In the genomic region with DNA sequence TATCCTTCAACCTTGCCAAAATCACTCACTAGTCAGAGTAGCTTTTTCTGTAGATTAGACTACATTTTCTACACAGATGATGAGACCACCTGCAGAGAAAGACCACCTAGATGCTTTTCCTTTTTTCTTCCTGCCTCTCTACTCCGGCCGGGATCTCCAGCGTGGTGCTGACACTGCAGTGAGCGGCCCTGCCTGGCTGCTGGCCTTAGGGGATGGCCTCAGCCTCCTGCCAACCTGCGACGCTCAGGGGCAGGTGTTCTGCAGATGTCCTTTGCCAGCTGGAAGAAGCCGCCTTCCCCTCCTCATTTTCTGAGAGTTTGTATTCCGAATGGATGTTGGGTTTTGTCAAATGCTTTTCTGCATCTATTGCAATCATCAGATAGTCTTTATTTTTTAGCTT, we compare ENCODE assay signal across 2 cellular contexts.
TF ChIP-seq lines count a peak whose summit lies in the region.

No MANE protein-coding gene starts in this region.

TF ChIP-seq in SK-N-SH, 30 proteins besides CTCF, POLR2A, EP300 and RAD21 (continued from another document):
- TF ChIP-seq POLR2AphosphoS5 (IDR thresholded peaks at IDR 0.05; ENCODE audit: low read depth, low read length) (no peak), MEF2A (IDR thresholded peaks at IDR 0.05; ENCODE audit: borderline replicate concordance, low read depth) (no peak), TAF1 (IDR thresholded peaks at IDR 0.05; ENCODE audit: borderline replicate concordance, low read depth, low read length) (no peak), FOSL2 (IDR thresholded peaks at IDR 0.05; ENCODE audit: borderline replicate concordance, low read depth) (no peak), TCF12 (IDR thresholded peaks at IDR 0.05) (no peak), MXI1 (IDR thresholded peaks at IDR 0.05; ENCODE audit: low read depth, low read length) (no peak), FOXM1 (IDR thresholded peaks at IDR 0.05; ENCODE audit: low read depth) (no peak), ELF1 (IDR thresholded peaks at IDR 0.05) (no peak), RFX5 (IDR thresholded peaks at IDR 0.05; ENCODE audit: low read length) (no peak), SIN3A (IDR thresholded peaks at IDR 0.05; ENCODE audit: borderline replicate concordance, low read depth, low read length) (no peak), NRF1 (IDR thresholded peaks at IDR 0.05; ENCODE audit: low read depth, low read length) (no peak), JUND (IDR thresholded peaks at IDR 0.05) (no peak), TEAD4 (IDR thresholded peaks at IDR 0.05; ENCODE audit: borderline replicate concordance, insufficient read depth) (no peak)
- TF ChIP-seq, protein P1, sequence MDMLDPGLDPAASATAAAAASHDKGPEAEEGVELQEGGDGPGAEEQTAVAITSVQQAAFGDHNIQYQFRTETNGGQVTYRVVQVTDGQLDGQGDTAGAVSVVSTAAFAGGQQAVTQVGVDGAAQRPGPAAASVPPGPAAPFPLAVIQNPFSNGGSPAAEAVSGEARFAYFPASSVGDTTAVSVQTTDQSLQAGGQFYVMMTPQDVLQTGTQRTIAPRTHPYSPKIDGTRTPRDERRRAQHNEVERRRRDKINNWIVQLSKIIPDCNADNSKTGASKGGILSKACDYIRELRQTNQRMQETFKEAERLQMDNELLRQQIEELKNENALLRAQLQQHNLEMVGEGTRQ (IDR thresholded peaks at IDR 0.05; ENCODE audit: borderline replicate concordance, low read depth, low read length): no peak
- TF ChIP-seq, protein P2, sequence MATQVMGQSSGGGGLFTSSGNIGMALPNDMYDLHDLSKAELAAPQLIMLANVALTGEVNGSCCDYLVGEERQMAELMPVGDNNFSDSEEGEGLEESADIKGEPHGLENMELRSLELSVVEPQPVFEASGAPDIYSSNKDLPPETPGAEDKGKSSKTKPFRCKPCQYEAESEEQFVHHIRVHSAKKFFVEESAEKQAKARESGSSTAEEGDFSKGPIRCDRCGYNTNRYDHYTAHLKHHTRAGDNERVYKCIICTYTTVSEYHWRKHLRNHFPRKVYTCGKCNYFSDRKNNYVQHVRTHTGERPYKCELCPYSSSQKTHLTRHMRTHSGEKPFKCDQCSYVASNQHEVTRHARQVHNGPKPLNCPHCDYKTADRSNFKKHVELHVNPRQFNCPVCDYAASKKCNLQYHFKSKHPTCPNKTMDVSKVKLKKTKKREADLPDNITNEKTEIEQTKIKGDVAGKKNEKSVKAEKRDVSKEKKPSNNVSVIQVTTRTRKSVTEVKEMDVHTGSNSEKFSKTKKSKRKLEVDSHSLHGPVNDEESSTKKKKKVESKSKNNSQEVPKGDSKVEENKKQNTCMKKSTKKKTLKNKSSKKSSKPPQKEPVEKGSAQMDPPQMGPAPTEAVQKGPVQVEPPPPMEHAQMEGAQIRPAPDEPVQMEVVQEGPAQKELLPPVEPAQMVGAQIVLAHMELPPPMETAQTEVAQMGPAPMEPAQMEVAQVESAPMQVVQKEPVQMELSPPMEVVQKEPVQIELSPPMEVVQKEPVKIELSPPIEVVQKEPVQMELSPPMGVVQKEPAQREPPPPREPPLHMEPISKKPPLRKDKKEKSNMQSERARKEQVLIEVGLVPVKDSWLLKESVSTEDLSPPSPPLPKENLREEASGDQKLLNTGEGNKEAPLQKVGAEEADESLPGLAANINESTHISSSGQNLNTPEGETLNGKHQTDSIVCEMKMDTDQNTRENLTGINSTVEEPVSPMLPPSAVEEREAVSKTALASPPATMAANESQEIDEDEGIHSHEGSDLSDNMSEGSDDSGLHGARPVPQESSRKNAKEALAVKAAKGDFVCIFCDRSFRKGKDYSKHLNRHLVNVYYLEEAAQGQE (IDR thresholded peaks at IDR 0.05; ENCODE audit: low read depth, low read length): no peak
- TF ChIP-seq, protein P3, sequence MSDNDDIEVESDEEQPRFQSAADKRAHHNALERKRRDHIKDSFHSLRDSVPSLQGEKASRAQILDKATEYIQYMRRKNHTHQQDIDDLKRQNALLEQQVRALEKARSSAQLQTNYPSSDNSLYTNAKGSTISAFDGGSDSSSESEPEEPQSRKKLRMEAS (IDR thresholded peaks at IDR 0.05; ENCODE audit: low read depth): no peak
- TF ChIP-seq, protein P4, sequence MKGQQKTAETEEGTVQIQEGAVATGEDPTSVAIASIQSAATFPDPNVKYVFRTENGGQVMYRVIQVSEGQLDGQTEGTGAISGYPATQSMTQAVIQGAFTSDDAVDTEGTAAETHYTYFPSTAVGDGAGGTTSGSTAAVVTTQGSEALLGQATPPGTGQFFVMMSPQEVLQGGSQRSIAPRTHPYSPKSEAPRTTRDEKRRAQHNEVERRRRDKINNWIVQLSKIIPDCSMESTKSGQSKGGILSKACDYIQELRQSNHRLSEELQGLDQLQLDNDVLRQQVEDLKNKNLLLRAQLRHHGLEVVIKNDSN (IDR thresholded peaks at IDR 0.05; ENCODE audit: borderline replicate concordance, low read depth): no peak
- TF ChIP-seq, protein P5, sequence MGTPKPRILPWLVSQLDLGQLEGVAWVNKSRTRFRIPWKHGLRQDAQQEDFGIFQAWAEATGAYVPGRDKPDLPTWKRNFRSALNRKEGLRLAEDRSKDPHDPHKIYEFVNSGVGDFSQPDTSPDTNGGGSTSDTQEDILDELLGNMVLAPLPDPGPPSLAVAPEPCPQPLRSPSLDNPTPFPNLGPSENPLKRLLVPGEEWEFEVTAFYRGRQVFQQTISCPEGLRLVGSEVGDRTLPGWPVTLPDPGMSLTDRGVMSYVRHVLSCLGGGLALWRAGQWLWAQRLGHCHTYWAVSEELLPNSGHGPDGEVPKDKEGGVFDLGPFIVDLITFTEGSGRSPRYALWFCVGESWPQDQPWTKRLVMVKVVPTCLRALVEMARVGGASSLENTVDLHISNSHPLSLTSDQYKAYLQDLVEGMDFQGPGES (IDR thresholded peaks at IDR 0.05; ENCODE audit: low read depth, low read length): no peak

TF ChIP-seq in SK-N-SH treated with all-trans-retinoic acid at 6 μM for 48 hours, 23 proteins besides CTCF, POLR2A, EP300 and RAD21 (continued from another document):
- TF ChIP-seq, protein P6, sequence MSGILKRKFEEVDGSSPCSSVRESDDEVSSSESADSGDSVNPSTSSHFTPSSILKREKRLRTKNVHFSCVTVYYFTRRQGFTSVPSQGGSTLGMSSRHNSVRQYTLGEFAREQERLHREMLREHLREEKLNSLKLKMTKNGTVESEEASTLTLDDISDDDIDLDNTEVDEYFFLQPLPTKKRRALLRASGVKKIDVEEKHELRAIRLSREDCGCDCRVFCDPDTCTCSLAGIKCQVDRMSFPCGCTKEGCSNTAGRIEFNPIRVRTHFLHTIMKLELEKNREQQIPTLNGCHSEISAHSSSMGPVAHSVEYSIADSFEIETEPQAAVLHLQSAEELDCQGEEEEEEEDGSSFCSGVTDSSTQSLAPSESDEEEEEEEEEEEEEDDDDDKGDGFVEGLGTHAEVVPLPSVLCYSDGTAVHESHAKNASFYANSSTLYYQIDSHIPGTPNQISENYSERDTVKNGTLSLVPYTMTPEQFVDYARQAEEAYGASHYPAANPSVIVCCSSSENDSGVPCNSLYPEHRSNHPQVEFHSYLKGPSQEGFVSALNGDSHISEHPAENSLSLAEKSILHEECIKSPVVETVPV (CRISPR knock-in tag; IDR thresholded peaks at IDR 0.05): no peak
- TF ChIP-seq ZNF8 (CRISPR knock-in tag; IDR thresholded peaks at IDR 0.05) (no peak), OSR1 (CRISPR knock-in tag; IDR thresholded peaks at IDR 0.05) (no peak), GLIS3 (CRISPR knock-in tag; IDR thresholded peaks at IDR 0.05) (no peak), BACH2 (CRISPR knock-in tag; IDR thresholded peaks at IDR 0.05; ENCODE audit: borderline replicate concordance) (no peak), ZFP30 (CRISPR knock-in tag; IDR thresholded peaks at IDR 0.05) (no peak), ZNF70 (CRISPR knock-in tag; IDR thresholded peaks at IDR 0.05) (no peak), ZC3H10 (CRISPR knock-in tag; IDR thresholded peaks at IDR 0.05) (no peak), RARB (CRISPR knock-in tag; IDR thresholded peaks at IDR 0.05) (no peak), ZNF565 (CRISPR knock-in tag; conservative IDR thresholded peaks at IDR 0.05; ENCODE audit: low read depth) (no peak), TOX (CRISPR knock-in tag; IDR thresholded peaks at IDR 0.05; ENCODE audit: borderline replicate concordance) (no peak), TCF4 (CRISPR knock-in tag; IDR thresholded peaks at IDR 0.05; ENCODE audit: borderline replicate concordance) (no peak), ZFP3 (CRISPR knock-in tag; IDR thresholded peaks at IDR 0.05) (no peak), SNAI2 (CRISPR knock-in tag; IDR thresholded peaks at IDR 0.05) (no peak), ESRRG (CRISPR knock-in tag; IDR thresholded peaks at IDR 0.05) (no peak)
- TF ChIP-seq, protein P7, sequence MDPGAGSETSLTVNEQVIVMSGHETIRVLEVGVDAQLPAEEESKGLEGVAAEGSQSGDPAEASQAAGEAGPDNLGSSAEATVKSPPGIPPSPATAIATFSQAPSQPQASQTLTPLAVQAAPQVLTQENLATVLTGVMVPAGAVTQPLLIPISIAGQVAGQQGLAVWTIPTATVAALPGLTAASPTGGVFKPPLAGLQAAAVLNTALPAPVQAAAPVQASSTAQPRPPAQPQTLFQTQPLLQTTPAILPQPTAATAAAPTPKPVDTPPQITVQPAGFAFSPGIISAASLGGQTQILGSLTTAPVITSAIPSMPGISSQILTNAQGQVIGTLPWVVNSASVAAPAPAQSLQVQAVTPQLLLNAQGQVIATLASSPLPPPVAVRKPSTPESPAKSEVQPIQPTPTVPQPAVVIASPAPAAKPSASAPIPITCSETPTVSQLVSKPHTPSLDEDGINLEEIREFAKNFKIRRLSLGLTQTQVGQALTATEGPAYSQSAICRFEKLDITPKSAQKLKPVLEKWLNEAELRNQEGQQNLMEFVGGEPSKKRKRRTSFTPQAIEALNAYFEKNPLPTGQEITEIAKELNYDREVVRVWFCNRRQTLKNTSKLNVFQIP (CRISPR knock-in tag; IDR thresholded peaks at IDR 0.05; ENCODE audit: borderline replicate concordance, low read depth): no peak
- TF ChIP-seq, protein P8, sequence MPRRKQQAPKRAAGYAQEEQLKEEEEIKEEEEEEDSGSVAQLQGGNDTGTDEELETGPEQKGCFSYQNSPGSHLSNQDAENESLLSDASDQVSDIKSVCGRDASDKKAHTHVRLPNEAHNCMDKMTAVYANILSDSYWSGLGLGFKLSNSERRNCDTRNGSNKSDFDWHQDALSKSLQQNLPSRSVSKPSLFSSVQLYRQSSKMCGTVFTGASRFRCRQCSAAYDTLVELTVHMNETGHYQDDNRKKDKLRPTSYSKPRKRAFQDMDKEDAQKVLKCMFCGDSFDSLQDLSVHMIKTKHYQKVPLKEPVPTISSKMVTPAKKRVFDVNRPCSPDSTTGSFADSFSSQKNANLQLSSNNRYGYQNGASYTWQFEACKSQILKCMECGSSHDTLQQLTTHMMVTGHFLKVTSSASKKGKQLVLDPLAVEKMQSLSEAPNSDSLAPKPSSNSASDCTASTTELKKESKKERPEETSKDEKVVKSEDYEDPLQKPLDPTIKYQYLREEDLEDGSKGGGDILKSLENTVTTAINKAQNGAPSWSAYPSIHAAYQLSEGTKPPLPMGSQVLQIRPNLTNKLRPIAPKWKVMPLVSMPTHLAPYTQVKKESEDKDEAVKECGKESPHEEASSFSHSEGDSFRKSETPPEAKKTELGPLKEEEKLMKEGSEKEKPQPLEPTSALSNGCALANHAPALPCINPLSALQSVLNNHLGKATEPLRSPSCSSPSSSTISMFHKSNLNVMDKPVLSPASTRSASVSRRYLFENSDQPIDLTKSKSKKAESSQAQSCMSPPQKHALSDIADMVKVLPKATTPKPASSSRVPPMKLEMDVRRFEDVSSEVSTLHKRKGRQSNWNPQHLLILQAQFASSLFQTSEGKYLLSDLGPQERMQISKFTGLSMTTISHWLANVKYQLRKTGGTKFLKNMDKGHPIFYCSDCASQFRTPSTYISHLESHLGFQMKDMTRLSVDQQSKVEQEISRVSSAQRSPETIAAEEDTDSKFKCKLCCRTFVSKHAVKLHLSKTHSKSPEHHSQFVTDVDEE (CRISPR knock-in tag; IDR thresholded peaks at IDR 0.05): no peak
- TF ChIP-seq, protein P9, sequence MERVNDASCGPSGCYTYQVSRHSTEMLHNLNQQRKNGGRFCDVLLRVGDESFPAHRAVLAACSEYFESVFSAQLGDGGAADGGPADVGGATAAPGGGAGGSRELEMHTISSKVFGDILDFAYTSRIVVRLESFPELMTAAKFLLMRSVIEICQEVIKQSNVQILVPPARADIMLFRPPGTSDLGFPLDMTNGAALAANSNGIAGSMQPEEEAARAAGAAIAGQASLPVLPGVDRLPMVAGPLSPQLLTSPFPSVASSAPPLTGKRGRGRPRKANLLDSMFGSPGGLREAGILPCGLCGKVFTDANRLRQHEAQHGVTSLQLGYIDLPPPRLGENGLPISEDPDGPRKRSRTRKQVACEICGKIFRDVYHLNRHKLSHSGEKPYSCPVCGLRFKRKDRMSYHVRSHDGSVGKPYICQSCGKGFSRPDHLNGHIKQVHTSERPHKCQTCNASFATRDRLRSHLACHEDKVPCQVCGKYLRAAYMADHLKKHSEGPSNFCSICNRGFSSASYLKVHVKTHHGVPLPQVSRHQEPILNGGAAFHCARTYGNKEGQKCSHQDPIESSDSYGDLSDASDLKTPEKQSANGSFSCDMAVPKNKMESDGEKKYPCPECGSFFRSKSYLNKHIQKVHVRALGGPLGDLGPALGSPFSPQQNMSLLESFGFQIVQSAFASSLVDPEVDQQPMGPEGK (CRISPR knock-in tag; IDR thresholded peaks at IDR 0.05; ENCODE audit: borderline replicate concordance): no peak
- TF ChIP-seq, protein P10, sequence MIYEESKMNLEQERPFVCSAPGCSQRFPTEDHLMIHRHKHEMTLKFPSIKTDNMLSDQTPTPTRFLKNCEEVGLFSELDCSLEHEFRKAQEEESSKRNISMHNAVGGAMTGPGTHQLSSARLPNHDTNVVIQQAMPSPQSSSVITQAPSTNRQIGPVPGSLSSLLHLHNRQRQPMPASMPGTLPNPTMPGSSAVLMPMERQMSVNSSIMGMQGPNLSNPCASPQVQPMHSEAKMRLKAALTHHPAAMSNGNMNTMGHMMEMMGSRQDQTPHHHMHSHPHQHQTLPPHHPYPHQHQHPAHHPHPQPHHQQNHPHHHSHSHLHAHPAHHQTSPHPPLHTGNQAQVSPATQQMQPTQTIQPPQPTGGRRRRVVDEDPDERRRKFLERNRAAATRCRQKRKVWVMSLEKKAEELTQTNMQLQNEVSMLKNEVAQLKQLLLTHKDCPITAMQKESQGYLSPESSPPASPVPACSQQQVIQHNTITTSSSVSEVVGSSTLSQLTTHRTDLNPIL (CRISPR knock-in tag; IDR thresholded peaks at IDR 0.05; ENCODE audit: low read depth): no peak
